Comparison of ENCODE assay signal across 1 cellular context in the genomic region with DNA sequence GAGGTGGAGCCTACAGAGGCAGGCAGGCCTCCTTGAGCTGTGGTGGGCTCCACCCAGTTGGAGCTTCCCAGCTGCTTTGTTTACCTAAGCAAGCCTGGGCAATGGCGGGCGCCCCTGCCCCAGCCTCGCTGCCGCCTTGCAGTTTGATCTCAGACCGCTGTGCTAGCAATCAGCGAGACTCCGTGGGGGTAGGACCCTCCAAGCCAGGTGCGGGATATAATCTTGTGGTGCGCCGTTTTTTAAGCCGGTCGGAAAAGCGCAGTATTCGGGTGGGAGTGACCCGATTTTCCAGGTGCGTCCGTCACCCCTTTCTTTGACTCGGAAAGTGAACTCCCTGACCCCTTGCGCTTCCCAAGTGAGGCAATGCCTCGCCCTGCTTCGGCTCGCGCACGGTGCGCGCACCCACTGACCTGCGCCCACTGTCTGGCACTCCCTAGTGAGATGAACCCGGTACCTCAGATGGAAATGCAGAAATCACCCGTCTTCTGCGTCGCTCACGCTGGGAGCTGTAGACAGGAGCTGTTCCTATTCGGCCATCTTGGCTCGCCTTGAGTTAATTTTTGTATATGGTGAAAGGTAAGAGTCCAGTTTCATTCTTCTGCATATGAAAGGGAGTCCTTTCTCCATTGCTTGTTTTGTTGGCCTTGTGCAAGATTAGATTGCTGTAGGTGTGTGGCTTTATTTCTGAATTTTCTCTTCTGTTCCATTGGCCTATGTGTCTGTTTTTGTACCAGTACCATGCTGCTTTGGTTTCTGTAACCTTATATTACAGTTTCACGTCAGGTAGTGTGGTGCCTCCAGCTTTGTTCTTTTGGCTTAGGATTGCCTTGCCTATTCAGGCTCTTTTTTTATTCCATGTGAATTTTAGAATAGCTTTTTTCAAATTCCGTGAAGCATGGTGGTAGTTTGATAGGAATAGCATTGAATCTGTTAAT.
TF ChIP-seq lines count a peak whose summit lies in the region.
"Not testable (repeated sequence)": the region's sequence is repeated elsewhere in the genome, so short reads cannot be mapped to it uniquely, and the experiment has no call there.

No MANE protein-coding gene starts in this region.

TF ChIP-seq in HepG2, 621 proteins besides CTCF, POLR2A, EP300 and RAD21 (continued from another document):
- peak; percentile 44; the same call in 1 of the 2 replicates for TF ChIP-seq MYC (CRISPR knock-in tag; IDR thresholded peaks at IDR 0.05; ENCODE audit: borderline replicate concordance)
- TF ChIP-seq TAF1 (CRISPR knock-in tag; IDR thresholded peaks at IDR 0.05), result peak; percentile 83
- peak; percentile 46; the same call in 1 of the 2 replicates for TF ChIP-seq IRF2 (CRISPR knock-in tag; IDR thresholded peaks at IDR 0.05)
- TF ChIP-seq TOPORS (CRISPR knock-in tag; IDR thresholded peaks at IDR 0.05), result 0 out of 2 replicates have a peak, but pooled peaks have one; percentile 37
- TF ChIP-seq, protein P1, sequence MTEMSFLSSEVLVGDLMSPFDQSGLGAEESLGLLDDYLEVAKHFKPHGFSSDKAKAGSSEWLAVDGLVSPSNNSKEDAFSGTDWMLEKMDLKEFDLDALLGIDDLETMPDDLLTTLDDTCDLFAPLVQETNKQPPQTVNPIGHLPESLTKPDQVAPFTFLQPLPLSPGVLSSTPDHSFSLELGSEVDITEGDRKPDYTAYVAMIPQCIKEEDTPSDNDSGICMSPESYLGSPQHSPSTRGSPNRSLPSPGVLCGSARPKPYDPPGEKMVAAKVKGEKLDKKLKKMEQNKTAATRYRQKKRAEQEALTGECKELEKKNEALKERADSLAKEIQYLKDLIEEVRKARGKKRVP (CRISPR knock-in tag; IDR thresholded peaks at IDR 0.05), result 0 out of 4 replicates have a peak, but pooled peaks of 1 of the 2 experiments have one; percentile 36
- TF ChIP-seq SOX6, SP1 (IDR thresholded peaks at IDR 0.05): not testable (repeated sequence)
- TF ChIP-seq SOX6 (CRISPR knock-in tag; IDR thresholded peaks at IDR 0.05), result peak; percentile 29; the same call in 1 of the 2 replicates
- 0 out of 2 replicates have a peak, but pooled peaks have one; percentile 33 for TF ChIP-seq ZNF563 (CRISPR knock-in tag; IDR thresholded peaks at IDR 0.05)
- peak; percentile 55; the same call in 1 of the 2 replicates for TF ChIP-seq FOXK1 (CRISPR knock-in tag; IDR thresholded peaks at IDR 0.05; ENCODE audit: borderline replicate concordance, low read depth)
- peak; percentile 55; the same call in 1 of the 2 replicates for TF ChIP-seq HOXA3 (CRISPR knock-in tag; IDR thresholded peaks at IDR 0.05)
- peak; percentile 31; the same call in 1 of the 2 replicates for TF ChIP-seq FOXO1 (CRISPR knock-in tag; IDR thresholded peaks at IDR 0.05)
- TF ChIP-seq YEATS4 (CRISPR knock-in tag; IDR thresholded peaks at IDR 0.05; ENCODE audit: borderline replicate concordance), result peak; percentile 70
- TF ChIP-seq, protein P2, sequence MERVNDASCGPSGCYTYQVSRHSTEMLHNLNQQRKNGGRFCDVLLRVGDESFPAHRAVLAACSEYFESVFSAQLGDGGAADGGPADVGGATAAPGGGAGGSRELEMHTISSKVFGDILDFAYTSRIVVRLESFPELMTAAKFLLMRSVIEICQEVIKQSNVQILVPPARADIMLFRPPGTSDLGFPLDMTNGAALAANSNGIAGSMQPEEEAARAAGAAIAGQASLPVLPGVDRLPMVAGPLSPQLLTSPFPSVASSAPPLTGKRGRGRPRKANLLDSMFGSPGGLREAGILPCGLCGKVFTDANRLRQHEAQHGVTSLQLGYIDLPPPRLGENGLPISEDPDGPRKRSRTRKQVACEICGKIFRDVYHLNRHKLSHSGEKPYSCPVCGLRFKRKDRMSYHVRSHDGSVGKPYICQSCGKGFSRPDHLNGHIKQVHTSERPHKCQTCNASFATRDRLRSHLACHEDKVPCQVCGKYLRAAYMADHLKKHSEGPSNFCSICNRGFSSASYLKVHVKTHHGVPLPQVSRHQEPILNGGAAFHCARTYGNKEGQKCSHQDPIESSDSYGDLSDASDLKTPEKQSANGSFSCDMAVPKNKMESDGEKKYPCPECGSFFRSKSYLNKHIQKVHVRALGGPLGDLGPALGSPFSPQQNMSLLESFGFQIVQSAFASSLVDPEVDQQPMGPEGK (CRISPR knock-in tag; IDR thresholded peaks at IDR 0.05), result 0 out of 2 replicates have a peak, but pooled peaks have one; percentile 11
- peak; percentile 65; the same call in 1 of the 2 replicates for TF ChIP-seq KAT7 (CRISPR knock-in tag; IDR thresholded peaks at IDR 0.05; ENCODE audit: borderline replicate concordance)
- TF ChIP-seq SALL1 (CRISPR knock-in tag; IDR thresholded peaks at IDR 0.05), result peak; percentile 78
- TF ChIP-seq RXRA (CRISPR knock-in tag; IDR thresholded peaks at IDR 0.05), result peak; percentile 80
- TF ChIP-seq SIX1 (CRISPR knock-in tag; IDR thresholded peaks at IDR 0.05; ENCODE audit: borderline replicate concordance), result 0 out of 2 replicates have a peak, but pooled peaks have one; percentile 12
- peak; percentile 45; the same call in 1 of the 2 replicates for TF ChIP-seq ZNF160 (CRISPR knock-in tag; IDR thresholded peaks at IDR 0.05)
- TF ChIP-seq SIN3A (IDR thresholded peaks at IDR 0.05; ENCODE audit: borderline replicate concordance, low read depth, low read length), result 0 out of 2 replicates have a peak, but pooled peaks have one; percentile 34
- TF ChIP-seq, protein P3, sequence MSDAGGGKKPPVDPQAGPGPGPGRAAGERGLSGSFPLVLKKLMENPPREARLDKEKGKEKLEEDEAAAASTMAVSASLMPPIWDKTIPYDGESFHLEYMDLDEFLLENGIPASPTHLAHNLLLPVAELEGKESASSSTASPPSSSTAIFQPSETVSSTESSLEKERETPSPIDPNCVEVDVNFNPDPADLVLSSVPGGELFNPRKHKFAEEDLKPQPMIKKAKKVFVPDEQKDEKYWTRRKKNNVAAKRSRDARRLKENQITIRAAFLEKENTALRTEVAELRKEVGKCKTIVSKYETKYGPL (CRISPR knock-in tag; IDR thresholded peaks at IDR 0.05), result 0 out of 2 replicates have a peak, but pooled peaks have one; percentile 18
- TF ChIP-seq TBX2 (CRISPR knock-in tag; IDR thresholded peaks at IDR 0.05; ENCODE audit: borderline replicate concordance), result peak; percentile 41; the same call in 1 of the 2 replicates
- TF ChIP-seq KAT8 (CRISPR knock-in tag; IDR thresholded peaks at IDR 0.05), result peak; percentile 48; the same call in 1 of the 2 replicates
- TF ChIP-seq KDM2A (CRISPR knock-in tag; IDR thresholded peaks at IDR 0.05; ENCODE audit: borderline replicate concordance, low read depth), result peak; percentile 68; the same call in 1 of the 2 replicates
- TF ChIP-seq ZBTB7B (CRISPR knock-in tag; IDR thresholded peaks at IDR 0.05), result peak; percentile 18; the same call in 1 of the 2 replicates
- peak; percentile 57 for TF ChIP-seq HNRNPLL (IDR thresholded peaks at IDR 0.05; ENCODE audit: low read depth, low read length, poor library complexity, severe bottlenecking)
- TF ChIP-seq, protein P4, sequence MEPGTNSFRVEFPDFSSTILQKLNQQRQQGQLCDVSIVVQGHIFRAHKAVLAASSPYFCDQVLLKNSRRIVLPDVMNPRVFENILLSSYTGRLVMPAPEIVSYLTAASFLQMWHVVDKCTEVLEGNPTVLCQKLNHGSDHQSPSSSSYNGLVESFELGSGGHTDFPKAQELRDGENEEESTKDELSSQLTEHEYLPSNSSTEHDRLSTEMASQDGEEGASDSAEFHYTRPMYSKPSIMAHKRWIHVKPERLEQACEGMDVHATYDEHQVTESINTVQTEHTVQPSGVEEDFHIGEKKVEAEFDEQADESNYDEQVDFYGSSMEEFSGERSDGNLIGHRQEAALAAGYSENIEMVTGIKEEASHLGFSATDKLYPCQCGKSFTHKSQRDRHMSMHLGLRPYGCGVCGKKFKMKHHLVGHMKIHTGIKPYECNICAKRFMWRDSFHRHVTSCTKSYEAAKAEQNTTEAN (CRISPR knock-in tag; conservative IDR thresholded peaks at IDR 0.05), result 0 out of 2 replicates have a peak, but pooled peaks have one; percentile 25
- TF ChIP-seq, protein P5, sequence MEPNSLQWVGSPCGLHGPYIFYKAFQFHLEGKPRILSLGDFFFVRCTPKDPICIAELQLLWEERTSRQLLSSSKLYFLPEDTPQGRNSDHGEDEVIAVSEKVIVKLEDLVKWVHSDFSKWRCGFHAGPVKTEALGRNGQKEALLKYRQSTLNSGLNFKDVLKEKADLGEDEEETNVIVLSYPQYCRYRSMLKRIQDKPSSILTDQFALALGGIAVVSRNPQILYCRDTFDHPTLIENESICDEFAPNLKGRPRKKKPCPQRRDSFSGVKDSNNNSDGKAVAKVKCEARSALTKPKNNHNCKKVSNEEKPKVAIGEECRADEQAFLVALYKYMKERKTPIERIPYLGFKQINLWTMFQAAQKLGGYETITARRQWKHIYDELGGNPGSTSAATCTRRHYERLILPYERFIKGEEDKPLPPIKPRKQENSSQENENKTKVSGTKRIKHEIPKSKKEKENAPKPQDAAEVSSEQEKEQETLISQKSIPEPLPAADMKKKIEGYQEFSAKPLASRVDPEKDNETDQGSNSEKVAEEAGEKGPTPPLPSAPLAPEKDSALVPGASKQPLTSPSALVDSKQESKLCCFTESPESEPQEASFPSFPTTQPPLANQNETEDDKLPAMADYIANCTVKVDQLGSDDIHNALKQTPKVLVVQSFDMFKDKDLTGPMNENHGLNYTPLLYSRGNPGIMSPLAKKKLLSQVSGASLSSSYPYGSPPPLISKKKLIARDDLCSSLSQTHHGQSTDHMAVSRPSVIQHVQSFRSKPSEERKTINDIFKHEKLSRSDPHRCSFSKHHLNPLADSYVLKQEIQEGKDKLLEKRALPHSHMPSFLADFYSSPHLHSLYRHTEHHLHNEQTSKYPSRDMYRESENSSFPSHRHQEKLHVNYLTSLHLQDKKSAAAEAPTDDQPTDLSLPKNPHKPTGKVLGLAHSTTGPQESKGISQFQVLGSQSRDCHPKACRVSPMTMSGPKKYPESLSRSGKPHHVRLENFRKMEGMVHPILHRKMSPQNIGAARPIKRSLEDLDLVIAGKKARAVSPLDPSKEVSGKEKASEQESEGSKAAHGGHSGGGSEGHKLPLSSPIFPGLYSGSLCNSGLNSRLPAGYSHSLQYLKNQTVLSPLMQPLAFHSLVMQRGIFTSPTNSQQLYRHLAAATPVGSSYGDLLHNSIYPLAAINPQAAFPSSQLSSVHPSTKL (CRISPR knock-in tag; IDR thresholded peaks at IDR 0.05), result peak; percentile 31; the same call in 1 of the 2 replicates
- TF ChIP-seq ZBTB14 (CRISPR knock-in tag; IDR thresholded peaks at IDR 0.05), result peak; percentile 81
- TF ChIP-seq ISX (CRISPR knock-in tag; conservative IDR thresholded peaks at IDR 0.05), result peak; percentile 34; the same call in 1 of the 2 replicates
- TF ChIP-seq NFKB2 (CRISPR knock-in tag; IDR thresholded peaks at IDR 0.05; ENCODE audit: borderline replicate concordance), result peak; percentile 42; the same call in 1 of the 2 replicates
- TF ChIP-seq ZNF766 (CRISPR knock-in tag; IDR thresholded peaks at IDR 0.05; ENCODE audit: borderline replicate concordance), result peak; percentile 35; the same call in 1 of the 2 replicates
- TF ChIP-seq ZMYM4 (CRISPR knock-in tag; IDR thresholded peaks at IDR 0.05), result 0 out of 2 replicates have a peak, but pooled peaks have one; percentile 33
- TF ChIP-seq, protein P6, sequence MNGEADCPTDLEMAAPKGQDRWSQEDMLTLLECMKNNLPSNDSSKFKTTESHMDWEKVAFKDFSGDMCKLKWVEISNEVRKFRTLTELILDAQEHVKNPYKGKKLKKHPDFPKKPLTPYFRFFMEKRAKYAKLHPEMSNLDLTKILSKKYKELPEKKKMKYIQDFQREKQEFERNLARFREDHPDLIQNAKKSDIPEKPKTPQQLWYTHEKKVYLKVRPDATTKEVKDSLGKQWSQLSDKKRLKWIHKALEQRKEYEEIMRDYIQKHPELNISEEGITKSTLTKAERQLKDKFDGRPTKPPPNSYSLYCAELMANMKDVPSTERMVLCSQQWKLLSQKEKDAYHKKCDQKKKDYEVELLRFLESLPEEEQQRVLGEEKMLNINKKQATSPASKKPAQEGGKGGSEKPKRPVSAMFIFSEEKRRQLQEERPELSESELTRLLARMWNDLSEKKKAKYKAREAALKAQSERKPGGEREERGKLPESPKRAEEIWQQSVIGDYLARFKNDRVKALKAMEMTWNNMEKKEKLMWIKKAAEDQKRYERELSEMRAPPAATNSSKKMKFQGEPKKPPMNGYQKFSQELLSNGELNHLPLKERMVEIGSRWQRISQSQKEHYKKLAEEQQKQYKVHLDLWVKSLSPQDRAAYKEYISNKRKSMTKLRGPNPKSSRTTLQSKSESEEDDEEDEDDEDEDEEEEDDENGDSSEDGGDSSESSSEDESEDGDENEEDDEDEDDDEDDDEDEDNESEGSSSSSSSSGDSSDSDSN (CRISPR knock-in tag; IDR thresholded peaks at IDR 0.05), result peak; percentile 35; the same call in 1 of the 2 replicates
- TF ChIP-seq HNF4A (CRISPR knock-in tag; IDR thresholded peaks at IDR 0.05), result peak; percentile 24; the same call in 1 of the 2 replicates
- TF ChIP-seq SP1 (CRISPR knock-in tag; IDR thresholded peaks at IDR 0.05), result peak; percentile 32; the same call in 1 of the 2 replicates
- 0 out of 2 replicates have a peak, but pooled peaks have one; percentile 41 for TF ChIP-seq KMT2B (CRISPR knock-in tag; IDR thresholded peaks at IDR 0.05)
- TF ChIP-seq, protein P7, sequence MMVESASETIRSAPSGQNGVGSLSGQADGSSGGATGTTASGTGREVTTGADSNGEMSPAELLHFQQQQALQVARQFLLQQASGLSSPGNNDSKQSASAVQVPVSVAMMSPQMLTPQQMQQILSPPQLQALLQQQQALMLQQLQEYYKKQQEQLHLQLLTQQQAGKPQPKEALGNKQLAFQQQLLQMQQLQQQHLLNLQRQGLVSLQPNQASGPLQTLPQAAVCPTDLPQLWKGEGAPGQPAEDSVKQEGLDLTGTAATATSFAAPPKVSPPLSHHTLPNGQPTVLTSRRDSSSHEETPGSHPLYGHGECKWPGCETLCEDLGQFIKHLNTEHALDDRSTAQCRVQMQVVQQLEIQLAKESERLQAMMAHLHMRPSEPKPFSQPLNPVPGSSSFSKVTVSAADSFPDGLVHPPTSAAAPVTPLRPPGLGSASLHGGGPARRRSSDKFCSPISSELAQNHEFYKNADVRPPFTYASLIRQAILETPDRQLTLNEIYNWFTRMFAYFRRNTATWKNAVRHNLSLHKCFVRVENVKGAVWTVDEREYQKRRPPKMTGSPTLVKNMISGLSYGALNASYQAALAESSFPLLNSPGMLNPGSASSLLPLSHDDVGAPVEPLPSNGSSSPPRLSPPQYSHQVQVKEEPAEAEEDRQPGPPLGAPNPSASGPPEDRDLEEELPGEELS (CRISPR knock-in tag; IDR thresholded peaks at IDR 0.05), result peak; percentile 12; the same call in 1 of the 2 replicates
- peak; percentile 66 for TF ChIP-seq ZNF292 (CRISPR knock-in tag; IDR thresholded peaks at IDR 0.05; ENCODE audit: borderline replicate concordance, low read depth)
- peak; percentile 75 for TF ChIP-seq DMAP1 (CRISPR knock-in tag; IDR thresholded peaks at IDR 0.05)
- TF ChIP-seq PHF8 (CRISPR knock-in tag; IDR thresholded peaks at IDR 0.05), result peak; percentile 87
